ENCODE assay signal across 1 cellular context in the genomic region with DNA sequence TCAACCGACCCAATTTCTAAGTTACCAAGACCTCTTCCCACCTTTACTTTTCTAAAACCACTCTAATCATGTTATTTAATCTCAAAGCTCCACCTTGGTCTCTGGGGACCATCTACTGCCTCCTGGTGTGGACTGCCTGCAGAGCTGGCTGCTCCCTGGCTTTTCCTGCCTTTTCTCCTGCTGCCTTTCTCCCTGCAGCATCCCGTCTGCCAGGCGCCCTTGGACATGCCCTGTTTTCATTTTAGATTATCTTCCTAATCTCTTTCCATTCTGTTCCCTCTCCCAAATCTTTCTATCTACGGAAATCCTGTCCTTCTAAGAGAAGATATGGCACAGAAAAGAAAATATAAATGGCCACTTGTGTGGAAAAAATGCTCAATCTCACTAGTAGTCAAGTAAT.
TF ChIP-seq lines count a peak whose summit lies in the region.

No MANE protein-coding gene starts in this region.

TF ChIP-seq in SK-N-SH treated with all-trans-retinoic acid at 6 μM for 48 hours, 23 proteins besides CTCF, POLR2A, EP300 and RAD21 (continued from another document):
- TF ChIP-seq, protein P1, sequence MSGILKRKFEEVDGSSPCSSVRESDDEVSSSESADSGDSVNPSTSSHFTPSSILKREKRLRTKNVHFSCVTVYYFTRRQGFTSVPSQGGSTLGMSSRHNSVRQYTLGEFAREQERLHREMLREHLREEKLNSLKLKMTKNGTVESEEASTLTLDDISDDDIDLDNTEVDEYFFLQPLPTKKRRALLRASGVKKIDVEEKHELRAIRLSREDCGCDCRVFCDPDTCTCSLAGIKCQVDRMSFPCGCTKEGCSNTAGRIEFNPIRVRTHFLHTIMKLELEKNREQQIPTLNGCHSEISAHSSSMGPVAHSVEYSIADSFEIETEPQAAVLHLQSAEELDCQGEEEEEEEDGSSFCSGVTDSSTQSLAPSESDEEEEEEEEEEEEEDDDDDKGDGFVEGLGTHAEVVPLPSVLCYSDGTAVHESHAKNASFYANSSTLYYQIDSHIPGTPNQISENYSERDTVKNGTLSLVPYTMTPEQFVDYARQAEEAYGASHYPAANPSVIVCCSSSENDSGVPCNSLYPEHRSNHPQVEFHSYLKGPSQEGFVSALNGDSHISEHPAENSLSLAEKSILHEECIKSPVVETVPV (CRISPR knock-in tag; IDR thresholded peaks at IDR 0.05): no peak
